Comparison of ENCODE assay signal across 15 cellular contexts in genomic region chr1:208737922-208738321, GRCh38.
DNase-seq lines count a peak whose midpoint lies in the region; ATAC-seq and TF ChIP-seq lines count a peak whose summit lies in the region.
"Had no signal": no experiment of that assay in that cellular context is flagged by ENCODE, and none has a peak within 500 bp of the region (broad histone marks: within the 10 kb centered on the region; RNA-seq: fewer than 3 reads in every experiment).

No MANE protein-coding gene starts in this region.

- H3K9me3 Mint-ChIP-seq in Calu3 (ENCODE audit: low read depth, unreplicated experiment): peaks cover 13% of the 10 kb centered on the region

- BruUV-seq in Calu3 (replicated peaks; lab: Mats Ljungman, UMichigan): no TSS peak

- no peak overlapping the region for H3K27ac Mint-ChIP-seq in Calu3 (ENCODE audit: unreplicated experiment)
- H3K27ac Mint-ChIP-seq: activated naive CD4-positive, alpha-beta T cell treated with anti-CD3 and anti-CD28 coated beads, Interleukin-2, amount 50 U/mL, for 72 hours had no signal

- TF ChIP-seq CTCF in GM12873 (IDR thresholded peaks at IDR 0.05; ENCODE audit: insufficient read depth, low read depth, low read length, missing control alignments): peak; percentile 17
- no peak for TF ChIP-seq CTCF in Calu3 (IDR thresholded peaks at IDR 0.05; ENCODE audit: unreplicated experiment)
- TF ChIP-seq CTCF in coronary artery (IDR thresholded peaks at IDR 0.05): no peak

- H3K27ac ChIP-seq in coronary artery: no peak overlapping the region

- H3K4me3 Mint-ChIP-seq in Calu3 (ENCODE audit: low read depth, unreplicated experiment): no peak overlapping the region

- CTCF ChIA-PET in Calu3 (lab: Charles Lee): no interaction called here

- ATAC-seq in GM19455 (IDR thresholded peaks at IDR 0.05; ENCODE audit: unreplicated experiment): peak; percentile 73
- ATAC-seq in HG02763 (IDR thresholded peaks at IDR 0.05; ENCODE audit: unreplicated experiment): peak; percentile 96
- ATAC-seq in HG03558 (IDR thresholded peaks at IDR 0.05; ENCODE audit: extremely low read depth, unreplicated experiment): peak; percentile 75
- ATAC-seq: activated naive CD4-positive, alpha-beta T cell treated with anti-CD3 and anti-CD28 coated beads, Interleukin-2, amount 50 U/mL, for 72 hours had no signal

- intact Hi-C loops in Calu3 (cut with micrococcal nuclease; ENCODE audit: unreplicated experiment): no loop called here

- no peaks in the 10 kb centered on the region for H3K36me3 Mint-ChIP-seq in Calu3 (ENCODE audit: insufficient read depth, unreplicated experiment)
- H3K36me3 Mint-ChIP-seq: activated naive CD4-positive, alpha-beta T cell treated with anti-CD3 and anti-CD28 coated beads, Interleukin-2, amount 50 U/mL, for 72 hours had no signal

- H3K4me3 ChIP-seq in coronary artery: no peak overlapping the region

- H3K4me1 Mint-ChIP-seq in Calu3 (ENCODE audit: low read depth, unreplicated experiment): no peaks in the 10 kb centered on the region

- H3K27me3 Mint-ChIP-seq in Calu3 (ENCODE audit: unreplicated experiment): no peaks in the 10 kb centered on the region

- DNase-seq in SKM-1 (lab: John Stamatoyannopoulos, UW; ENCODE audit: unreplicated experiment): no peak
- DNase-seq in Calu3: no peak
- no peak for DNase-seq in mucosa of gallbladder (ENCODE audit: low spot score)
- DNase-seq in coronary artery (ENCODE audit: low spot score): no peak
- DNase-seq: activated CD8-positive, alpha-beta memory T cell treated with anti-CD3 and anti-CD28 coated beads for 24 hours; cerebellar nuclear complex; DND-41; erythroblast; NCI-H1048; T-helper 2 cell had no signal
